Comparison of ENCODE assay signal across 28 cellular contexts in genomic region chr9:132646726-132647125, GRCh38. TPM values are rescaled to one million over a fixed set of nuclear protein-coding genes. Genes with fewer than 3 reads are reported as not detected.
DNase-seq lines count a peak whose midpoint lies in the region; ATAC-seq and TF ChIP-seq lines count a peak whose summit lies in the region.
"Had no signal": no experiment of that assay in that cellular context is flagged by ENCODE, and none has a peak within 500 bp of the region (broad histone marks: within the 10 kb centered on the region; RNA-seq: fewer than 3 reads in every experiment).

No MANE protein-coding gene starts in this region.

- H3K9ac ChIP-seq in PC-3 (ENCODE audit: low read length), result peak overlapping the region; percentile 41; the same call in 1 of the 2 replicates
- peak overlapping the region; percentile 60 for H3K9ac ChIP-seq in mesenchymal stem cell (ENCODE audit: low read length)
- H3K9ac ChIP-seq: BLaER1 had no signal

- H3K27ac ChIP-seq in AG04450 (ENCODE audit: low read depth, low read length) (peak overlapping the region; percentile 95), PC-3 (ENCODE audit: low read length) (peak overlapping the region; percentile 93), mesenchymal stem cell (ENCODE audit: low read length, poor library complexity, severe bottlenecking) (peak overlapping the region; percentile 70), spleen (no peak overlapping the region)
- H3K27ac ChIP-seq: BLaER1, esophagus squamous epithelium, pancreas, thoracic aorta had no signal

- peaks cover 2% of the 10 kb centered on the region for H3F3A ChIP-seq in PC-3 (ENCODE audit: low read length, unreplicated experiment)

- no peaks in the 10 kb centered on the region for H3K27me3 Mint-ChIP-seq in chondrocyte (ENCODE audit: low read depth)
- H3K27me3 Mint-ChIP-seq: activated naive CD8-positive, alpha-beta T cell treated with anti-CD3 and anti-CD28 coated beads for 36 hours; central memory CD8-positive, alpha-beta T cell had no signal

- H3K79me1 ChIP-seq in mesenchymal stem cell (replicated peaks; ENCODE audit: low read length, poor library complexity, severe bottlenecking), result peaks cover 32% of the 10 kb centered on the region

- H3K36me3 ChIP-seq in PC-3 (ENCODE audit: low read depth, low read length) (peaks cover 51% of the 10 kb centered on the region), mesenchymal stem cell (ENCODE audit: control insufficient read depth in 1 of 2, insufficient read depth in 2 of 2, low read depth in 1 of 2, low read length in 2 of 2) (peaks cover 39 to 91% of the 10 kb centered on the region in 2 experiments), spleen (peaks cover 3 to 99% (median 79%) of the 10 kb centered on the region in 6 donors)

- H3K18ac ChIP-seq in mesenchymal stem cell (ENCODE audit: low read depth in 1 of 2, low read length in 2 of 2), result peak overlapping the region; percentile 69 to 84

- no peak for TF ChIP-seq CTCF in AG04450 (IDR thresholded peaks at IDR 0.05; ENCODE audit: low read depth, low read length)
- no peak for TF ChIP-seq CTCF in PC-3 (conservative IDR thresholded peaks at IDR 0.05; ENCODE audit: low read depth, low read length)
- no peak for TF ChIP-seq CTCF in chondrocyte (IDR thresholded peaks at IDR 0.05)
- TF ChIP-seq CTCF in spleen (IDR thresholded peaks at IDR 0.05 in 8 of 11, conservative IDR thresholded peaks at IDR 0.05 in 3 of 11), result no peak

- H3K9me3 ChIP-seq in AG04450 (ENCODE audit: control insufficient read depth, insufficient read depth, low read length) (no peaks in the 10 kb centered on the region), PC-3 (ENCODE audit: low read length) (no peaks in the 10 kb centered on the region), mesenchymal stem cell (ENCODE audit: control insufficient read depth, low read length) (no peaks in the 10 kb centered on the region), spleen (no peaks in the 10 kb centered on the region)
- H3K9me3 ChIP-seq: BLaER1, esophagus squamous epithelium, pancreas, thoracic aorta had no signal

- H3K9me2 ChIP-seq in PC-3 (replicated peaks; ENCODE audit: low read length), result no peaks in the 10 kb centered on the region

- peaks cover 26% of the 10 kb centered on the region for H3K4me1 Mint-ChIP-seq in chondrocyte (ENCODE audit: low read depth)
- H3K4me1 Mint-ChIP-seq: central memory CD8-positive, alpha-beta T cell; immature natural killer cell had no signal

- no TSS peak for BruUV-seq in PC-3 (replicated peaks; lab: Mats Ljungman, UMichigan)

- H2AK5ac ChIP-seq in mesenchymal stem cell (ENCODE audit: low read length, severe bottlenecking), result peak overlapping the region; percentile 47

- POLR2A ChIA-PET in AG04450 (lab: Yijun Ruan, JAX) (no interaction called here), PC-3 (lab: Charles Lee; ENCODE audit: unreplicated experiment) (no interaction called here)

- H3K4me1 ChIP-seq in PC-3 (ENCODE audit: insufficient read depth, low read length), result peaks cover 37% of the 10 kb centered on the region
- peaks cover 9% of the 10 kb centered on the region for H3K4me1 ChIP-seq in mesenchymal stem cell (ENCODE audit: control insufficient read depth, insufficient read depth, low read depth, low read length)
- no peaks in the 10 kb centered on the region for H3K4me1 ChIP-seq in spleen
- H3K4me1 ChIP-seq: BLaER1, pancreas had no signal

- H3K36me3 Mint-ChIP-seq in chondrocyte (ENCODE audit: low read depth), result peaks cover 39% of the 10 kb centered on the region

- intact Hi-C loops in PC-3 (cut with micrococcal nuclease), result no loop called here
- intact Hi-C loops in spleen (cut with DNase I; ENCODE audit: low total_unique reads), result no loop called here

- ATAC-seq in PC-3 (no peak), HG03342 (IDR thresholded peaks at IDR 0.05; ENCODE audit: unreplicated experiment) (no peak)
- ATAC-seq: HCT116, left colon had no signal

- no peaks in the 10 kb centered on the region for H4K20me1 ChIP-seq in PC-3 (ENCODE audit: low read length)

- CTCF ChIA-PET in AG04450 (lab: Charles Lee), result interaction anchor here (1.8 kb wide), 1 partner anchor 139 kb away, joined by 5 read pairs; no protein-coding TSS in a partner anchor
- CTCF ChIA-PET in PC-3 (lab: Charles Lee), result no interaction called here

- DNase-seq in AG04450 (ENCODE audit: low read depth, low spot score), result no peak
- no peak for DNase-seq in PC-3
- no peak for DNase-seq in chondrocyte (ENCODE audit: low spot score)
- DNase-seq in mesenchymal stem cell, result peak; percentile 41
- DNase-seq in spleen, result no peak
- DNase-seq in H4 (ENCODE audit: low spot score), result no peak
- no peak for DNase-seq in globus pallidus (ENCODE audit: low spot score)
- DNase-seq: activated CD4-positive, alpha-beta T cell treated with anti-CD3 and anti-CD28 coated beads for 4 hours; activated gamma-delta T cell; activated naive CD8-positive, alpha-beta T cell treated with anti-CD3 and anti-CD28 coated beads for 36 hours; dermis blood vessel endothelial cell; DMS153; esophagus squamous epithelium; immature natural killer cell; left colon; NCI-H1436 treated with DMSO at 0.1 percent for 48 hours; NCI-H526 treated with DMSO at 0.1 percent for 48 hours; pancreas; retina; SHP77; small intestine; stimulated activated CD4-positive, alpha-beta T cell treated with anti-CD3 and anti-CD28 coated beads, Interleukin-2, amount 100 ng/mL, for 24 hours; T-helper 9 cell had no signal

- no peak overlapping the region for H4K8ac ChIP-seq in mesenchymal stem cell (ENCODE audit: low read length)

- no peak overlapping the region for H3K23ac ChIP-seq in mesenchymal stem cell (ENCODE audit: low read length in 2 of 2)

- H3K79me2 ChIP-seq in PC-3 (ENCODE audit: low read length), result no peaks in the 10 kb centered on the region

- H2BK15ac ChIP-seq in mesenchymal stem cell (ENCODE audit: low read depth, poor library complexity, severe bottlenecking), result no peak overlapping the region

- H2BK12ac ChIP-seq in mesenchymal stem cell (ENCODE audit: low read length in 2 of 2), result peak overlapping the region; percentile 88 to 93

- 91% methylated on average over 7 of the region's 7 CpGs for WGBS in mesenchymal stem cell
- WGBS in spleen, 5 donors, result 94 to 98% (median 96%) methylated on average over 7 of the region's 7 CpGs

- peak overlapping the region; percentile 29 for H2BK120ac ChIP-seq in mesenchymal stem cell (ENCODE audit: low read depth, low read length)

- no peak for TF ChIP-seq POLR2A in spleen (IDR thresholded peaks at IDR 0.05)

- no peaks in the 10 kb centered on the region for H3K27me3 ChIP-seq in AG04450 (ENCODE audit: control insufficient read depth, insufficient read depth, low read length)
- H3K27me3 ChIP-seq in PC-3 (ENCODE audit: low read length), result no peaks in the 10 kb centered on the region
- H3K27me3 ChIP-seq in mesenchymal stem cell (ENCODE audit: control insufficient read depth in 1 of 2, insufficient read depth in 1 of 2, low read length in 2 of 2), result no peaks in the 10 kb centered on the region
- no peaks in the 10 kb centered on the region for H3K27me3 ChIP-seq in spleen (replicated peaks in 1 of 7)
- H3K27me3 ChIP-seq: BLaER1, esophagus squamous epithelium, pancreas had no signal

- H3K27ac Mint-ChIP-seq in chondrocyte (ENCODE audit: unreplicated experiment), result peak overlapping the region; percentile 91
- H3K27ac Mint-ChIP-seq: immature natural killer cell had no signal

- H3K14ac ChIP-seq in mesenchymal stem cell (ENCODE audit: low read length in 2 of 2), result no peak overlapping the region

- H3K4me3 ChIP-seq in AG04450 (ENCODE audit: low read depth, low read length) (no peak overlapping the region), PC-3 (ENCODE audit: low read length) (no peak overlapping the region), mesenchymal stem cell (ENCODE audit: insufficient read depth in 1 of 2, low read depth in 1 of 2, low read length in 2 of 2) (no peak overlapping the region), spleen (no peak overlapping the region)
- H3K4me3 ChIP-seq: BLaER1, esophagus squamous epithelium, pancreas, thoracic aorta had no signal

- H4K91ac ChIP-seq in mesenchymal stem cell (ENCODE audit: low read length), result peak overlapping the region; percentile 90

- peak overlapping the region; percentile 45 for H3K4me2 ChIP-seq in PC-3 (ENCODE audit: low read length)
- no peak overlapping the region for H3K4me2 ChIP-seq in mesenchymal stem cell (ENCODE audit: low read length, poor library complexity, severe bottlenecking)
- H3K4me2 ChIP-seq: BLaER1 had no signal

- H3K9me3 Mint-ChIP-seq in chondrocyte (ENCODE audit: low read depth), result no peaks in the 10 kb centered on the region
- H3K9me3 Mint-ChIP-seq: activated naive CD8-positive, alpha-beta T cell treated with anti-CD3 and anti-CD28 coated beads for 36 hours; central memory CD8-positive, alpha-beta T cell; immature natural killer cell had no signal

- no peak overlapping the region for H2AFZ ChIP-seq in PC-3 (ENCODE audit: low read length)
- no peak overlapping the region for H2AFZ ChIP-seq in mesenchymal stem cell (ENCODE audit: low read depth, low read length)

- peak overlapping the region; percentile 22 to 52 for H3K4ac ChIP-seq in mesenchymal stem cell (ENCODE audit: low read depth in 1 of 2, low read length in 2 of 2)

- no peak overlapping the region for H3K4me3 Mint-ChIP-seq in chondrocyte (ENCODE audit: unreplicated experiment)
- H3K4me3 Mint-ChIP-seq: activated naive CD8-positive, alpha-beta T cell treated with anti-CD3 and anti-CD28 coated beads for 36 hours; central memory CD8-positive, alpha-beta T cell; immature natural killer cell had no signal

- H2BK5ac ChIP-seq in mesenchymal stem cell (ENCODE audit: low read depth, low read length, poor library complexity, severe bottlenecking), result no peak overlapping the region

RNA-seq across cellular contexts. Expression of gene DDX31, which starts 23.1 kb away (rescaled TPM):
- polyA plus RNA-seq in AG04450 (2011; rRNA removed) (11.8 and 12.2 TPM in 2 replicates), spleen (10 to 100 TPM in 2 of 3 donors, 1 to 10 TPM in 1; 8.6 to 18.7 (median 11.0) TPM)
- 16.1 and 17.7 TPM in 2 replicates for polyA minus RNA-seq in AG04450 (2011; rRNA and poly(A)+ RNA removed)
- total RNA-seq in PC-3 (2014; rRNA removed) (14.2 and 14.6 TPM in 2 replicates), chondrocyte (11.3 to 13.4 TPM (median 11.9 TPM) in 3 replicates), spleen (10 to 100 TPM; 10.3 to 19.3 (median 16.1) TPM)
- polyA plus RNA-seq in mesenchymal stem cell (2013, experiment 1 of 2), result 8.4 TPM
- 8.3 TPM for polyA plus RNA-seq in mesenchymal stem cell (2013, experiment 2 of 2)
- 14.8 and 16.0 TPM in 2 replicates for total RNA-seq in H4 (2014; rRNA removed; shearing (Covaris generic))

RNA-seq across cellular contexts. Expression of gene GTF3C4, which starts 23.5 kb away (rescaled TPM):
- polyA plus RNA-seq in AG04450 (2011; rRNA removed), result 6.9 and 7.7 TPM in 2 replicates
- 9.3 and 11.3 TPM in 2 replicates for polyA minus RNA-seq in AG04450 (2011; rRNA and poly(A)+ RNA removed)
- total RNA-seq in PC-3 (2014; rRNA removed), result 9.8 and 11.9 TPM in 2 replicates
- total RNA-seq in chondrocyte, result 16.6 to 20.2 TPM (median 17.2 TPM) in 3 replicates
- polyA plus RNA-seq in mesenchymal stem cell (2013, experiment 1 of 2), result 8.9 TPM
- polyA plus RNA-seq in mesenchymal stem cell (2013, experiment 2 of 2), result 8.5 TPM
- 10 to 100 TPM in 6 of 7 donors, 1 to 10 TPM in 1; 9.3 to 11.7 (median 10.9) TPM for total RNA-seq in spleen
- polyA plus RNA-seq in spleen, result 1 to 10 TPM; 1.8 to 2.8 (median 2.1) TPM
- 11.4 and 12.4 TPM in 2 replicates for total RNA-seq in H4 (2014; rRNA removed; shearing (Covaris generic))

Comparison
In these comparisons a context has a peak if more than half of its experiments do, and no peak if none do; other contexts are left out.
1. H3K27ac ChIP-seq: peak in AG04450 (single experiment), PC-3 (single experiment) and mesenchymal stem cell (single experiment); none in spleen (0 of 8).